10 cellular contexts compared by ENCODE assay signal in genomic region chr5:56638061-56638621, GRCh38.
A peak's percentile ranks its signal among the peaks of the same experiment; 100 is the strongest.
DNase-seq lines count a peak whose midpoint lies in the region; ATAC-seq, FAIRE-seq and TF ChIP-seq lines count a peak whose summit lies in the region.
"Had no signal": no experiment of that assay in that cellular context is flagged by ENCODE, and none has a peak within 500 bp of the region (broad histone marks: within the 10 kb centered on the region; RNA-seq: fewer than 3 reads in every experiment).

No MANE protein-coding gene starts in this region.

- WGBS in A549 (ENCODE audit: missing lambda C conversion rate): 12% methylated on average over 2 of the region's 2 CpGs

- H3K27me3 ChIP-seq in RWPE2 (ENCODE audit: insufficient read depth, poor library complexity, severe bottlenecking): no peaks in the 10 kb centered on the region

- no peaks in the 10 kb centered on the region for H3K4me1 Mint-ChIP-seq in activated naive CD8-positive, alpha-beta T cell treated with anti-CD3 and anti-CD28 coated beads for 36 hours

- H3K4me3 Mint-ChIP-seq in activated naive CD8-positive, alpha-beta T cell treated with anti-CD3 and anti-CD28 coated beads for 36 hours: no peak overlapping the region

- TF ChIP-seq POLR2A in A549 (IDR thresholded peaks at IDR 0.05; ENCODE audit: low read length): no peak

- H3K36me3 ChIP-seq in RWPE2 (ENCODE audit: low read depth): no peaks in the 10 kb centered on the region

- TF ChIP-seq RAD21 in A549 (conservative IDR thresholded peaks at IDR 0.05 in 1 of 2, IDR thresholded peaks at IDR 0.05 in 1 of 2): no peak

- H3K27ac ChIP-seq in A549 (peak overlapping the region; percentile 62 to 80), RWPE2 (ENCODE audit: poor library complexity, severe bottlenecking) (peak overlapping the region; percentile 14)
- H3K27ac ChIP-seq: SK-N-MC had no signal

- ATAC-seq in A549: peak; percentile 33 to 67; a peak in 4 of 6 replicates
- ATAC-seq in RWPE2 (ENCODE audit: low read depth): peak; percentile 72
- no peak for ATAC-seq in GM21529 (IDR thresholded peaks at IDR 0.05; ENCODE audit: unreplicated experiment)
- ATAC-seq in HG02981 (IDR thresholded peaks at IDR 0.05; ENCODE audit: unreplicated experiment): no peak

- FAIRE-seq in A549 (lab: Jason Lieb, UNC): no peak

- peaks cover 45% of the 10 kb centered on the region for H3K4me1 ChIP-seq in A549
- peaks cover 16% of the 10 kb centered on the region for H3K4me1 ChIP-seq in RWPE2 (ENCODE audit: insufficient read depth, poor library complexity, severe bottlenecking)

- no peak overlapping the region for H3K27ac Mint-ChIP-seq in activated naive CD8-positive, alpha-beta T cell treated with anti-CD3 and anti-CD28 coated beads for 36 hours

- CTCF ChIA-PET in A549 (lab: Yijun Ruan, JAX): no interaction called here

- H3K9me3 ChIP-seq in A549 (no peaks in the 10 kb centered on the region), RWPE2 (ENCODE audit: severe bottlenecking) (no peaks in the 10 kb centered on the region)

- DNase-seq in A549 (ENCODE audit: low read depth in 1 of 2, low spot score in 1 of 2) (peak in 1 of 2 experiments; percentile 56), LoVo (ENCODE audit: low spot score) (peak; percentile 81), RWPE2 (ENCODE audit: low spot score) (no peak), kidney tubule cell (ENCODE audit: low spot score) (peak; percentile 89)
- DNase-seq in effector CD8-positive, alpha-beta T cell (lab: John Stamatoyannopoulos, UW): no peak
- no peak for DNase-seq in activated naive CD8-positive, alpha-beta T cell treated with anti-CD3 and anti-CD28 coated beads for 36 hours
- DNase-seq: MM.1S had no signal

- H3K4me3 ChIP-seq in A549 (no peak overlapping the region), RWPE2 (ENCODE audit: severe bottlenecking) (no peak overlapping the region)
- H3K4me3 ChIP-seq: SK-N-MC had no signal

- H3K4me2 ChIP-seq in A549: peak overlapping the region; percentile 58

- H3K9me3 Mint-ChIP-seq in activated naive CD8-positive, alpha-beta T cell treated with anti-CD3 and anti-CD28 coated beads for 36 hours: no peaks in the 10 kb centered on the region

- POLR2A ChIA-PET in A549 (lab: Yijun Ruan, JAX): interaction anchor here (0.6 kb wide), 1 partner anchor 1132 kb away, joined by 4 read pairs; no protein-coding TSS in a partner anchor

- H3K36me3 Mint-ChIP-seq in activated naive CD8-positive, alpha-beta T cell treated with anti-CD3 and anti-CD28 coated beads for 36 hours: no peaks in the 10 kb centered on the region

- peaks cover 4% of the 10 kb centered on the region for H3K27me3 Mint-ChIP-seq in activated naive CD8-positive, alpha-beta T cell treated with anti-CD3 and anti-CD28 coated beads for 36 hours

- no peak for TF ChIP-seq EP300 in A549 (IDR thresholded peaks at IDR 0.05)

- TF ChIP-seq CTCF in A549 (IDR thresholded peaks at IDR 0.05) (no peak), RWPE2 (IDR thresholded peaks at IDR 0.05; ENCODE audit: poor library complexity, severe bottlenecking) (no peak)

TF ChIP-seq in A549, 52 proteins besides CTCF, POLR2A, EP300 and RAD21:
- TF ChIP-seq PBX3 (IDR thresholded peaks at IDR 0.05) (no peak), HOXB5 (CRISPR knock-in tag; IDR thresholded peaks at IDR 0.05) (peak; percentile 66; the same call in 1 of the 2 replicates), ZNF302 (CRISPR knock-in tag; IDR thresholded peaks at IDR 0.05) (no peak), HES2 (IDR thresholded peaks at IDR 0.05) (no peak), GATA3 (IDR thresholded peaks at IDR 0.05; ENCODE audit: borderline replicate concordance) (peak; percentile 55; the same call in 1 of the 2 replicates)

Comparison
In these comparisons a context has a peak if more than half of its experiments do, and no peak if none do; other contexts are left out.
1. ATAC-seq: peak in A549 (2 of 2) and RWPE2 (single experiment); none in GM21529 (single experiment) and HG02981 (single experiment).
2. DNase-seq: peak in LoVo (single experiment) and kidney tubule cell (single experiment); none in RWPE2 (single experiment), effector CD8-positive, alpha-beta T cell (single experiment) and activated naive CD8-positive, alpha-beta T cell treated with anti-CD3 and anti-CD28 coated beads for 36 hours (single experiment).